Comparison of ENCODE assay signal across 25 cellular contexts in the genomic region with DNA sequence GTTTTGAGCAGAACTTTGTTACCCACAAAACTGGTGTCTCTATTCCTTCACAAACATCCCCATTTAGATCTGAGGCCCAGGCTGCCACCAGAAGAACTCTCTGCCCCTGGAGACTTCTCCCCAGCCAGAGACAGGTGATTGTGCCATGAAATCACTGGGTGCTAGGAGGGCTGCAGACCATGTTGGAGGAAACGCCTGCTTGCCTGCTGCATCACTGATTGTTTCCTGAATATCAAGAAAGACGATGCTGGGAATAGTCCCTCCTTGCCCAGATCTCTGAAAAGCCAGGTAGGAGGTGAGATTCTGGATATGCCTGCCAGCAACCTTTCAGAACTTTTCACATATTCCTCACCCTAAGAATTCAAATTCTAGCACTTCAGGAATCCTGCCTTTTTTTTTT. TPM values are rescaled to one million over a fixed set of nuclear protein-coding genes. Genes with fewer than 3 reads are reported as not detected.
"Had no signal": no experiment of that assay in that cellular context is flagged by ENCODE, and none has a peak within 500 bp of the region (broad histone marks: within the 10 kb centered on the region; RNA-seq: fewer than 3 reads in every experiment).

No MANE protein-coding gene starts in this region.

- DNase-seq: effector memory CD8-positive, alpha-beta T cell; foreskin fibroblast; hypothalamus; immature natural killer cell; islet precursor cell; mesenchymal stem cell; mucosa of descending colon; naive B cell; sigmoid colon; spleen; stimulated activated CD4-positive, alpha-beta T cell treated with anti-CD3 and anti-CD28 coated beads, Interleukin-2, amount 100 ng/mL, for 48 hours; stimulated activated naive B cell treated with anti-CD40 and anti-IgM and Interleukin-4, amounts not matched to agents 10 μg/mL and 1 μg/mL and 100 μg/mL, for 72 hours; upper lobe of right lung had no signal

- H3K9me3 ChIP-seq: gastroesophageal sphincter, mucosa of descending colon, sigmoid colon, spleen, thoracic aorta, tibial nerve, upper lobe of right lung, uterus had no signal

- ATAC-seq: effector memory CD8-positive, alpha-beta T cell; mucosa of descending colon; natural killer cell treated with Interleukin-12 subunit alpha and Interleukin-12 subunit beta and Interleukin-15 and Interleukin-18, amount 100 ng/mL, for 72 hours; stimulated activated naive B cell treated with anti-CD40 and anti-IgM and Interleukin-4, amounts not matched to agents 10 μg/mL and 1 μg/mL and 100 μg/mL, for 72 hours had no signal

- H3K4me3 ChIP-seq: coronary artery, gastroesophageal sphincter, mucosa of descending colon, sigmoid colon, skin epidermis, spleen, thoracic aorta, tibial nerve, upper lobe of right lung, uterus had no signal

- H3K27me3 ChIP-seq: gastroesophageal sphincter, sigmoid colon, spleen, tibial nerve, upper lobe of right lung, uterus had no signal

- H3K36me3 ChIP-seq: gastroesophageal sphincter, sigmoid colon, spleen, thoracic aorta, tibial nerve, upper lobe of right lung, uterus had no signal

- H3K27ac ChIP-seq: parathyroid adenoma, upper lobe of right lung had no signal

- H3K9ac ChIP-seq: parathyroid adenoma had no signal

- H3K4me1 ChIP-seq: parathyroid adenoma, uterus had no signal

RNA-seq across cellular contexts. Expression of a gene that starts 8.1 kb away (rescaled TPM):
- total RNA-seq: mesothelial cell of epicardium; natural killer cell treated with Interleukin-12 subunit alpha and Interleukin-12 subunit beta and Interleukin-15 and Interleukin-18, amount 100 ng/mL, for 72 hours; neural crest cell; osteoblast; progenitor cell of endocrine pancreas had no signal
